In the genomic region with DNA sequence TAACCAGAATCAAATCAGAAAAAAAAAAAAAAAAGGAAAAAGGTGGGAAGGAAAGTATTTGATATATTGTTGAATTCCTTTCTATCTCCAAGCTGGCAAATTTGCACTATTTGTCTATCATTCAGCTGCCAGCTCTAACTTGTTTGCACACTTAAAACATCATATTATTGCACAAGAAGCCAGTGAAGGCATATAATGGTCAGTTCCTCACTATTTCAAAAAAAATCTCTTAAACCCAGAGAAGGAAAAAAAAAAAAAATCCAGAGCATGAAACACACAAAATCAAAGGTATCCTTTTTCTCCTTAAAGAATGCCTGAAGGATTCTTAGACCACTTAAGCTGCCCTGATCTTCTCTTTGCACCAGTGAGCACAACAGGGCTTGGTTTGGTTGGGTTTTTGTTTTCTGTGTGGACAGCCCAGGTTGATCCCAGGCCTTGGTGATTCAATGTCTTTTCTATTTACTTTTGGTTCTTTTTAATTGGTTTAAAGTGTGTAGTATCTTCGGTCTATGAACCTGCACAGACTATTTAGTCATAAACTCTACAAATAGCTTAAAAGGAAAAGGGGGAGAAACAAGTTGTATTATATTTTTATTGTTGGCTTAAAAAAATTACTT, we compare ENCODE assay signal across 19 cellular contexts.
"Had no signal": no experiment of that assay in that cellular context is flagged by ENCODE, and none has a peak within 500 bp of the region (broad histone marks: within the 10 kb centered on the region; RNA-seq: fewer than 3 reads in every experiment).

No MANE protein-coding gene starts in this region.

- H3K27ac ChIP-seq: lower lobe of right lung, ovary had no signal

- H3K27me3 Mint-ChIP-seq: activated naive CD8-positive, alpha-beta T cell; central memory CD8-positive, alpha-beta T cell had no signal

- ATAC-seq: lower lobe of right lung had no signal

- H3K4me3 Mint-ChIP-seq: activated naive CD8-positive, alpha-beta T cell; brain; central memory CD8-positive, alpha-beta T cell; immature natural killer cell had no signal

- H3K9me3 ChIP-seq: lower lobe of right lung, ovary had no signal

- DNase-seq: activated CD4-positive, alpha-beta T cell treated with anti-CD3 and anti-CD28 coated beads, Interleukin-2, amount 50 U/mL, for 1 hour; activated CD4-positive, CD25-positive, alpha-beta regulatory T cell; activated CD8-positive, alpha-beta memory T cell treated with anti-CD3 and anti-CD28 coated beads for 24 hours; activated gamma-delta T cell treated with Interleukin-2 at 50 U/mL for 16 hours; amniotic stem cell; cortex of kidney; effector memory CD4-positive, alpha-beta T cell; foreskin fibroblast; head of caudate nucleus; immature natural killer cell; lower lobe of right lung; midbrain; ovary; stimulated activated CD4-positive, alpha-beta T cell treated with anti-CD3 and anti-CD28 coated beads, Interleukin-12 subunit alpha, Interleukin-12 subunit beta, amount 100 ng/mL, for 4 hours; stimulated activated CD4-positive, alpha-beta T cell treated with anti-CD3 and anti-CD28 coated beads, Interleukin-2, amount 100 ng/mL, for 24 hours had no signal

- H3K27me3 ChIP-seq: ovary had no signal

- H3K27ac Mint-ChIP-seq: activated naive CD8-positive, alpha-beta T cell; brain had no signal

- FAIRE-seq: urothelium cell line had no signal

- H3K36me3 ChIP-seq: ovary had no signal

- H3K4me3 ChIP-seq: lower lobe of right lung, ovary had no signal
